Comparison of ENCODE assay signal across 34 cellular contexts in genomic region chr2:33617401-33617800, GRCh38.
"Had no signal": no experiment of that assay in that cellular context is flagged by ENCODE, and none has a peak within 500 bp of the region (broad histone marks: within the 10 kb centered on the region; RNA-seq: fewer than 3 reads in every experiment).

No MANE protein-coding gene starts in this region.

- H3K27me3 ChIP-seq: brain microvascular endothelial cell, Peyer's patch had no signal

- H3K4me3 Mint-ChIP-seq: activated B cell treated with CpG ODN at 0.5 μM for 24 hours; activated CD4-positive, alpha-beta memory T cell treated with anti-CD3 and anti-CD28 coated beads, Interleukin-2, amount 10 ng/mL, durations not matched to agents 7 days and 5 days; activated CD8-positive, alpha-beta memory T cell treated with anti-CD3 and anti-CD28 coated beads, Interleukin-2, amount 10 ng/mL, durations not matched to agents 7 days and 5 days; activated naive CD4-positive, alpha-beta T cell treated with anti-CD3 and anti-CD28 coated beads, Interleukin-2, amount 10 ng/mL, durations not matched to agents 7 days and 5 days; activated naive CD8-positive, alpha-beta T cell; activated naive CD8-positive, alpha-beta T cell treated with anti-CD3 and anti-CD28 coated beads, Interleukin-2, amount 50 U/mL, for 24 hours had no signal

- H3K36me3 ChIP-seq: brain microvascular endothelial cell, Peyer's patch had no signal

- ATAC-seq: activated CD8-positive, alpha-beta memory T cell treated with anti-CD3 and anti-CD28 coated beads, Interleukin-2, amount 10 ng/mL, durations not matched to agents 7 days and 5 days; activated naive CD8-positive, alpha-beta T cell treated with anti-CD3 and anti-CD28 coated beads, Interleukin-2, amount 50 U/mL, for 24 hours; PC-3; SK-N-SH treated with all-trans-retinoic acid at 6 μM for 48 hours had no signal

- H3K4me1 ChIP-seq: Peyer's patch had no signal

- H3K4me1 Mint-ChIP-seq: activated B cell treated with CpG ODN at 0.5 μM for 24 hours; activated naive CD4-positive, alpha-beta T cell treated with anti-CD3 and anti-CD28 coated beads, Interleukin-2, amount 10 ng/mL, durations not matched to agents 7 days and 5 days; activated naive CD8-positive, alpha-beta T cell treated with anti-CD3 and anti-CD28 coated beads, Interleukin-2, amount 50 U/mL, for 24 hours had no signal

- H3K27me3 Mint-ChIP-seq: activated B cell treated with CpG ODN at 0.5 μM for 24 hours; activated CD4-positive, alpha-beta memory T cell treated with anti-CD3 and anti-CD28 coated beads, Interleukin-2, amount 10 ng/mL, durations not matched to agents 7 days and 5 days; activated CD8-positive, alpha-beta memory T cell treated with anti-CD3 and anti-CD28 coated beads, Interleukin-2, amount 10 ng/mL, durations not matched to agents 7 days and 5 days; activated naive CD4-positive, alpha-beta T cell treated with anti-CD3 and anti-CD28 coated beads, Interleukin-2, amount 10 ng/mL, durations not matched to agents 7 days and 5 days; activated naive CD8-positive, alpha-beta T cell treated with anti-CD3 and anti-CD28 coated beads, Interleukin-2, amount 50 U/mL, for 24 hours had no signal

- H3K27ac Mint-ChIP-seq: activated B cell treated with CpG ODN at 0.5 μM for 24 hours; activated CD4-positive, alpha-beta memory T cell treated with anti-CD3 and anti-CD28 coated beads, Interleukin-2, amount 10 ng/mL, durations not matched to agents 7 days and 5 days; activated CD8-positive, alpha-beta memory T cell treated with anti-CD3 and anti-CD28 coated beads, Interleukin-2, amount 10 ng/mL, durations not matched to agents 7 days and 5 days; activated naive CD4-positive, alpha-beta T cell treated with anti-CD3 and anti-CD28 coated beads, Interleukin-2, amount 10 ng/mL, durations not matched to agents 7 days and 5 days; activated naive CD8-positive, alpha-beta T cell; activated naive CD8-positive, alpha-beta T cell treated with anti-CD3 and anti-CD28 coated beads, Interleukin-2, amount 50 U/mL, for 24 hours had no signal

- H3K27ac ChIP-seq: brain microvascular endothelial cell, Peyer's patch, VCaP had no signal

- H3K36me3 Mint-ChIP-seq: activated naive CD4-positive, alpha-beta T cell treated with anti-CD3 and anti-CD28 coated beads, Interleukin-2, amount 10 ng/mL, durations not matched to agents 7 days and 5 days had no signal

- DNase-seq: activated B cell treated with CpG ODN at 0.5 μM for 24 hours; activated CD4-positive, alpha-beta memory T cell treated with anti-CD3 and anti-CD28 coated beads, Interleukin-2, amount 10 ng/mL, durations not matched to agents 7 days and 5 days; activated CD4-positive, alpha-beta T cell treated with anti-CD3 and anti-CD28 coated beads for 48 hours; activated CD4-positive, CD25-positive, alpha-beta regulatory T cell treated with anti-CD3 and anti-CD28 coated beads, Interleukin-2, amount 50 U/mL, for 72 hours; activated CD8-positive, alpha-beta memory T cell treated with anti-CD3 and anti-CD28 coated beads for 24 hours; activated CD8-positive, alpha-beta memory T cell treated with anti-CD3 and anti-CD28 coated beads, Interleukin-2, amount 10 ng/mL, durations not matched to agents 7 days and 5 days; activated CD8-positive, alpha-beta memory T cell treated with anti-CD3 and anti-CD28 coated beads, Interleukin-2, amount 50 U/mL, for 48 hours; activated effector memory CD4-positive, alpha-beta T cell treated with Interleukin-2 at 50 U/mL for 16 hours; activated naive CD4-positive, alpha-beta T cell treated with anti-CD3 and anti-CD28 coated beads, Interleukin-2, amount 10 ng/mL, durations not matched to agents 7 days and 5 days; activated naive CD8-positive, alpha-beta T cell treated with anti-CD3 and anti-CD28 coated beads, Interleukin-2, amount 50 U/mL, for 24 hours; activated T-cell treated with anti-CD3 and anti-CD28 coated beads, Interleukin-2, amount 50 U/mL, for 48 hours; aorta; central memory CD4-positive, alpha-beta T cell; NCI-H1105 treated with DMSO at 0.1 percent for 48 hours; NCI-H1436; NCI-H1694; NCI-H1930; NCI-H2081 treated with DMSO at 0.1 percent for 48 hours; NCI-H226; NCI-H446 treated with DMSO at 0.1 percent for 48 hours; NCI-H524; NCI-H69; NK-92 treated with Interleukin-12 subunit alpha and Interleukin-12 subunit beta, amount 100 ng/mL, for 24 hours; PC-3; Peyer's patch; RPMI8226; SIG-M5; T-helper 1 cell; T-helper 9 cell had no signal

- H3K4me3 ChIP-seq: Peyer's patch had no signal

- FAIRE-seq: colon had no signal
